In the genomic region with DNA sequence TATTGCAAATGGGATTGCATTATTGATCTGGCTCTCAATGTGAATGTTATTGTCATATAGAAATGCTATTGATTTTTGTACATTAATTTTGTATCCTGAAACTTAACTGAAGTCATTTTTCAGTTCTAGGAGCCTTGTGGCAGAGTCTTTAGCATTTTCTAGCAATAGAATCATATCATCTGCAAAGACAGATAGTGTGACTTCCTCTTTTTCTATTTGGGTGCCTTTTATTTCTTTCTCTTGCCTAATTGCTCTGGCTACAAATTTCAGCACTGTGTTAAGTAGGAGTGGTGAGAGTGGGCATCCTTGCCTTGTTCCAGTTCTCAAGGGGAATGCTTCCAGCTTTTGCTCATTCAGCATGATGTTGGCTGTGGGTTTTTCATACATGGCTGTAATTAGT, we compare ENCODE assay signal across 16 cellular contexts.
"Had no signal": no experiment of that assay in that cellular context is flagged by ENCODE, and none has a peak within 500 bp of the region (broad histone marks: within the 10 kb centered on the region; RNA-seq: fewer than 3 reads in every experiment).

No MANE protein-coding gene starts in this region.

- DNase-seq: activated CD4-positive, alpha-beta T cell treated with anti-CD3 and anti-CD28 coated beads, Interleukin-2, amount 50 U/mL, for 4 hours; activated effector memory CD4-positive, alpha-beta T cell treated with anti-CD3 and anti-CD28 coated beads, Interleukin-2, amount 50 U/mL, for 16 hours; activated naive CD4-positive, alpha-beta T cell treated with anti-CD3 and anti-CD28 coated beads, Interleukin-2, amount 50 U/mL, for 16 hours; activated T-cell treated with anti-CD3 and anti-CD28 coated beads, Interleukin-2, amount 50 U/mL, for 72 hours; foreskin keratinocyte; glutamatergic neuron; hippocampal formation; islet precursor cell; left colon; lower lobe of right lung; pancreas; stimulated activated CD4-positive, alpha-beta T cell treated with anti-CD3 and anti-CD28 coated beads, Interleukin-4, amount 100 ng/mL, for 24 hours; testis had no signal

- ATAC-seq: activated T-cell treated with anti-CD3 and anti-CD28 coated beads, Interleukin-2, amount 50 U/mL, for 72 hours; foreskin keratinocyte; left colon; lower lobe of right lung; natural killer cell treated with Interleukin-12 subunit alpha and Interleukin-12 subunit beta and Interleukin-15 and Interleukin-18, amount 100 ng/mL, for 72 hours; pancreas; sciatic nerve; stimulated activated effector memory CD8-positive, alpha-beta T cell treated with anti-CD3 and anti-CD28 coated beads, Interleukin-12 subunit alpha, Interleukin-12 subunit beta, amount 100 ng/mL, for 72 hours had no signal
